Comparison of ENCODE assay signal across 14 cellular contexts in the genomic region with DNA sequence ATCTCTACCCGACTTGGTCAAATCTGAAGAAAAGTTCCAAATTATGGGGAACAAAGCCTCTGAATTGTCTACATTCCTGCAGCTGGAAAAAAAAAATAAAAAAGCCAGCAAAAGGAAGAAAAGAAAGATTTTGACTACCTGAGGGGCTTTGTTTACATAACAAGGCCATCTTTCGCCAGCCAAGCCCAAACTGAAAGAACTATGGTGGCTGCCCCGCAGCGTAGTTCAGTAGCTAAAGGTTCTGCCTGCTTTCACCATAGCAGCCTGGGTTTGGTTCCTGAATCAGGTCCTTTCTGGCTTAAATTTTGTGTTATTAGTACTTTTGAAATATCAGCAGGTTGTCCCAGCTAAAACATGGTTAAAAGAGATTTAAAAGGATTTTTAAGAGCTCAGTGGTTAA. TPM values are rescaled to one million over a fixed set of nuclear protein-coding genes. Genes with fewer than 3 reads are reported as not detected.
DNase-seq lines count a peak whose midpoint lies in the region; TF ChIP-seq lines count a peak whose summit lies in the region.
"Had no signal": no experiment of that assay in that cellular context is flagged by ENCODE, and none has a peak within 500 bp of the region (broad histone marks: within the 10 kb centered on the region; RNA-seq: fewer than 3 reads in every experiment).

No MANE protein-coding gene starts in this region.

- H3K4me1 ChIP-seq in ectodermal cell (ENCODE audit: control insufficient read depth, insufficient read depth, low read length) (peaks cover 7% of the 10 kb centered on the region), iPS-18a (ENCODE audit: control insufficient read depth, low read depth, low read length) (peaks cover 42% of the 10 kb centered on the region)

- H3K27me3 Mint-ChIP-seq in progenitor cell of endocrine pancreas: no peaks in the 10 kb centered on the region

- peaks cover 12% of the 10 kb centered on the region for H3K9me3 Mint-ChIP-seq in progenitor cell of endocrine pancreas (ENCODE audit: low read depth)

- peaks cover 24% of the 10 kb centered on the region for H3K4me1 Mint-ChIP-seq in progenitor cell of endocrine pancreas (ENCODE audit: low read depth)

- H3K36me3 ChIP-seq in H7 (replicated peaks; ENCODE audit: control insufficient read depth, insufficient read depth, low read length) (no peaks in the 10 kb centered on the region), ectodermal cell (ENCODE audit: control insufficient read depth, insufficient read depth, low read length) (no peaks in the 10 kb centered on the region), iPS-18a (ENCODE audit: control insufficient read depth, low read depth, low read length) (no peaks in the 10 kb centered on the region)

- H3K4me3 Mint-ChIP-seq in progenitor cell of endocrine pancreas (ENCODE audit: low read depth): no peak overlapping the region

- 7 to 8% methylated on average over 4 of the region's 4 CpGs for WGBS in ectodermal cell, 2 experiments

- peak; percentile 44 for DNase-seq in H7
- no peak for DNase-seq in progenitor cell of endocrine pancreas (ENCODE audit: low spot score, unreplicated experiment)
- DNase-seq in NCI-H2171 treated with DMSO at 0.1 percent for 48 hours (lab: John Stamatoyannopoulos, UW): no peak
- no peak for DNase-seq in activated effector memory CD4-positive, alpha-beta T cell treated with Interleukin-2 at 50 U/mL for 16 hours
- no peak for DNase-seq in SIG-M5 (lab: John Stamatoyannopoulos, UW)
- DNase-seq: C1 segment of cervical spinal cord, DND-41, GF-D8, NCI-H187 treated with DMSO at 0.1 percent for 48 hours, NCI-H2171, NCI-H510A, NCI-H774 had no signal

- peak overlapping the region; percentile 76 for H3K27ac ChIP-seq in ectodermal cell (ENCODE audit: insufficient read depth, low read depth, low read length, poor library complexity, severe bottlenecking)
- peak overlapping the region; percentile 88 for H3K27ac ChIP-seq in iPS-18a (ENCODE audit: low read length)

- no peak for TF ChIP-seq CTCF in progenitor cell of endocrine pancreas (IDR thresholded peaks at IDR 0.05; ENCODE audit: unreplicated experiment)

- H3K27ac Mint-ChIP-seq in progenitor cell of endocrine pancreas: peak overlapping the region; percentile 92

- H3K27me3 ChIP-seq in H7 (ENCODE audit: control insufficient read depth, insufficient read depth, low read length) (no peaks in the 10 kb centered on the region), ectodermal cell (ENCODE audit: control insufficient read depth, insufficient read depth, low read length, poor library complexity, severe bottlenecking) (no peaks in the 10 kb centered on the region), iPS-18a (ENCODE audit: control insufficient read depth, insufficient read depth, low read length) (no peaks in the 10 kb centered on the region)

- H3K9ac ChIP-seq in iPS-18a (ENCODE audit: low read length): peak overlapping the region; percentile 61

- peaks cover 10% of the 10 kb centered on the region for H3K36me3 Mint-ChIP-seq in progenitor cell of endocrine pancreas (ENCODE audit: insufficient read depth)

- H3K9me3 ChIP-seq in ectodermal cell (ENCODE audit: control insufficient read depth, low read length): no peaks in the 10 kb centered on the region
- peaks cover 12% of the 10 kb centered on the region for H3K9me3 ChIP-seq in iPS-18a (ENCODE audit: control insufficient read depth, low read depth, low read length)

- H3K4me3 ChIP-seq in H7 (ENCODE audit: insufficient read depth, low read depth, low read length) (no peak overlapping the region), ectodermal cell (ENCODE audit: insufficient read depth, low read depth, low read length) (no peak overlapping the region), iPS-18a (ENCODE audit: low read length) (peak overlapping the region; percentile 44)

RNA-seq across cellular contexts. Expression of a gene that starts 35.4 kb away (rescaled TPM):
- 25.5 and 29.0 TPM in 2 replicates for total RNA-seq in H7 (2014; rRNA removed; shearing (Covaris generic))
- polyA plus RNA-seq in ectodermal cell (2013, experiment 1 of 4): 14.9 TPM
- 18.5 TPM for polyA plus RNA-seq in ectodermal cell (2013, experiment 2 of 4)
- 13.6 TPM for polyA plus RNA-seq in ectodermal cell (2013, experiment 3 of 4)
- 15.5 TPM for polyA plus RNA-seq in ectodermal cell (2013, experiment 4 of 4)
- 25.0 and 27.2 TPM in 2 replicates for total RNA-seq in progenitor cell of endocrine pancreas
